In genomic region chr12:89395712-89396111, GRCh38 we compare ENCODE assay signal across 24 cellular contexts.
"Had no signal": no experiment of that assay in that cellular context is flagged by ENCODE, and none has a peak within 500 bp of the region (broad histone marks: within the 10 kb centered on the region; RNA-seq: fewer than 3 reads in every experiment).

No MANE protein-coding gene starts in this region.

- DNase-seq: activated CD4-positive, alpha-beta T cell treated with anti-CD3 and anti-CD28 coated beads for 4 hours; activated CD8-positive, alpha-beta memory T cell treated with anti-CD3 and anti-CD28 coated beads, Interleukin-2, amount 50 U/mL, for 4 hours; activated CD8-positive, alpha-beta T cell treated with anti-CD3 and anti-CD28 coated beads for 36 hours; activated effector memory CD4-positive, alpha-beta T cell treated with Interleukin-2 at 50 U/mL for 16 hours; activated naive CD4-positive, alpha-beta T cell; MG63; MV-4-11; NCI-H1092 treated with DMSO at 0.1 percent for 48 hours; NCI-H1417 treated with DMSO at 0.1 percent for 48 hours; NCI-H1694; NCI-H2029 treated with DMSO at 0.1 percent for 48 hours; NCI-H510A treated with DMSO at 0.1 percent for 48 hours; NCI-H69; NK-92 treated with Interleukin-12 subunit alpha and Interleukin-12 subunit beta, amount 100 ng/mL, for 24 hours; OCI-M1; RPMI8226; T-cell; WERI-Rb-1 had no signal

- H3K27ac Mint-ChIP-seq: activated CD8-positive, alpha-beta T cell treated with anti-CD3 and anti-CD28 coated beads for 36 hours; activated naive CD8-positive, alpha-beta T cell; activated T-helper 1 cell treated with anti-CD3 and anti-CD28 coated beads, Interleukin-12 subunit alpha, Interleukin-12 subunit beta, Interleukin-2, Interleukin-4 antibody, amounts not matched to agents 30 ng/mL and 10 ng/mL and 1 ng/mL, durations not matched to agents 14 hours and 24 hours and 36 hours; T-cell had no signal

- H3K9me3 Mint-ChIP-seq: activated CD8-positive, alpha-beta T cell treated with anti-CD3 and anti-CD28 coated beads for 36 hours; activated T-helper 1 cell treated with anti-CD3 and anti-CD28 coated beads, Interleukin-12 subunit alpha, Interleukin-12 subunit beta, Interleukin-2, Interleukin-4 antibody, amounts not matched to agents 30 ng/mL and 10 ng/mL and 1 ng/mL, durations not matched to agents 14 hours and 24 hours and 36 hours; T-cell had no signal

- H3K36me3 ChIP-seq: MG63, WERI-Rb-1 had no signal

- H3K27ac ChIP-seq: SK-N-MC, WERI-Rb-1 had no signal

- H3K4me3 Mint-ChIP-seq: activated CD8-positive, alpha-beta T cell treated with anti-CD3 and anti-CD28 coated beads for 36 hours; activated naive CD8-positive, alpha-beta T cell; activated T-helper 1 cell treated with anti-CD3 and anti-CD28 coated beads, Interleukin-12 subunit alpha, Interleukin-12 subunit beta, Interleukin-2, Interleukin-4 antibody, amounts not matched to agents 30 ng/mL and 10 ng/mL and 1 ng/mL, durations not matched to agents 14 hours and 24 hours and 36 hours had no signal

- H3K4me3 ChIP-seq: MG63, SK-N-MC had no signal

- H3K27me3 ChIP-seq: MG63 had no signal

- ATAC-seq: activated CD4-positive, CD25-positive, alpha-beta regulatory T cell treated with anti-CD3 and anti-CD28 coated beads, Interleukin-2, amount 50 U/mL, for 24 hours; activated CD8-positive, alpha-beta T cell treated with anti-CD3 and anti-CD28 coated beads for 36 hours; Panc1; Right ventricle myocardium inferior; T-cell had no signal

- H3K27me3 Mint-ChIP-seq: activated CD8-positive, alpha-beta T cell treated with anti-CD3 and anti-CD28 coated beads for 36 hours; activated naive CD8-positive, alpha-beta T cell; T-cell had no signal

- H3K9me3 ChIP-seq: MG63 had no signal
